ENCODE assay signal across 7 cellular contexts in the genomic region with DNA sequence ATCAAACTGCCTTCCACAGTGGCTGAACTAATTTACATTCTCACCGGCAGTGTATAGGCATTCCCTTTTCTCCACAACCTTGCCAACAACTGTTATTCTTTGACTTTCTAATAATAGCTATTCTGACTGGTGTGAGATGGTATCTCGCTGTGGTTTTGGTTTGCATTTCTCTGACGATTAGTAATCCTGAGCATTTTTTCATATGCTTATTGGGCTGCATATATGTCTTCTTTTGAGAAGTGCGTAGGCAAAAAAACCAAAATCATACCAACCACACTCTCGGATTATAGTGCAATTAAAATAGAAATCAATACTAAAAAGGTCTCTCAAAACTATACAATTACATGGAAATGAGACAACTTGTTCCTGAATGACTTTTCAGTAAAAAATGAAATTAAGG.
DNase-seq lines count a peak whose midpoint lies in the region; ATAC-seq, FAIRE-seq and TF ChIP-seq lines count a peak whose summit lies in the region.
"Not testable (repeated sequence)": the region's sequence is repeated elsewhere in the genome, so short reads cannot be mapped to it uniquely, and the experiment has no call there.

No MANE protein-coding gene starts in this region.

- TF ChIP-seq POLR2A in IMR-90 (IDR thresholded peaks at IDR 0.05; ENCODE audit: low read depth, low read length); GM12878 (IDR thresholded peaks at IDR 0.05; ENCODE audit: low read depth, low read length): not testable (repeated sequence)

- H4K20me1 ChIP-seq in IMR-90 (ENCODE audit: insufficient read depth, low read length); GM12878 (ENCODE audit: control insufficient read depth, insufficient read depth): not testable (repeated sequence)

- dilution Hi-C loops in IMR-90 (cut with HindIII; ENCODE audit: low sequenced_read_pairs, unreplicated experiment) = not testable (repeated sequence)

- not testable (repeated sequence) for H2BK120ac ChIP-seq in IMR-90 (ENCODE audit: low read depth, low read length)

- not testable (repeated sequence) for H3K9me3 ChIP-seq in CD8-positive, alpha-beta T cell (ENCODE audit: low read length); IMR-90 (ENCODE audit: control insufficient read depth, insufficient read depth, low read length); RWPE2 (ENCODE audit: severe bottlenecking); GM12878 (replicated peaks; ENCODE audit: control insufficient read depth, insufficient read depth, low read length)

- not testable (repeated sequence) for H3K4me3 ChIP-seq in CD8-positive, alpha-beta T cell (ENCODE audit: low read depth, low read length); IMR-90 (ENCODE audit: insufficient read depth, low read depth, low read length); RWPE2 (ENCODE audit: severe bottlenecking); GM12878

- TF ChIP-seq RAD21 in IMR-90 (IDR thresholded peaks at IDR 0.05; ENCODE audit: low read length); GM12878 (IDR thresholded peaks at IDR 0.05; ENCODE audit: insufficient read depth, low read depth, low read length): not testable (repeated sequence)

- H3K36me3 Mint-ChIP-seq in CD8-positive, alpha-beta T cell; activated CD4-positive, alpha-beta T cell treated with anti-CD3 and anti-CD28 coated beads for 36 hours (ENCODE audit: low read depth); activated T-cell treated with anti-CD3 and anti-CD28 coated beads, Interleukin-2, amount 50 U/mL, for 72 hours (ENCODE audit: insufficient read depth in 2 of 2); stimulated activated effector memory CD8-positive, alpha-beta T cell treated with anti-CD3 and anti-CD28 coated beads, Interleukin-12 subunit alpha, Interleukin-12 subunit beta, amount 100 ng/mL, for 72 hours: not testable (repeated sequence)

- TF ChIP-seq EP300 in GM12878 (IDR thresholded peaks at IDR 0.05; ENCODE audit: borderline replicate concordance in 1 of 2, control insufficient read depth in 1 of 2, low read depth in 2 of 2, low read length in 2 of 2) = not testable (repeated sequence)

- H3K4ac ChIP-seq in IMR-90 (ENCODE audit: low read depth, low read length) = not testable (repeated sequence)

- H3K4me1 Mint-ChIP-seq in CD8-positive, alpha-beta T cell (ENCODE audit: low read depth); activated CD4-positive, alpha-beta T cell treated with anti-CD3 and anti-CD28 coated beads for 36 hours; activated T-cell treated with anti-CD3 and anti-CD28 coated beads, Interleukin-2, amount 50 U/mL, for 72 hours (ENCODE audit: low read depth); stimulated activated effector memory CD8-positive, alpha-beta T cell treated with anti-CD3 and anti-CD28 coated beads, Interleukin-12 subunit alpha, Interleukin-12 subunit beta, amount 100 ng/mL, for 72 hours: not testable (repeated sequence)

- H2AK9ac ChIP-seq in IMR-90 (replicated peaks; ENCODE audit: low read depth, low read length, poor library complexity) = not testable (repeated sequence)

- not testable (repeated sequence) for H3K9me1 ChIP-seq in IMR-90 (ENCODE audit: insufficient read depth, low read length)

- not testable (repeated sequence) for H3K36me3 ChIP-seq in CD8-positive, alpha-beta T cell (ENCODE audit: insufficient read depth, low read length); IMR-90 (ENCODE audit: control insufficient read depth, insufficient read depth, low read length); RWPE2 (ENCODE audit: low read depth); GM12878 (ENCODE audit: control insufficient read depth in 2 of 2, insufficient read depth in 2 of 2, low read length in 1 of 2)

- H2BK15ac ChIP-seq in IMR-90 (ENCODE audit: low read depth, low read length) = not testable (repeated sequence)

- H3K27me3 Mint-ChIP-seq in CD8-positive, alpha-beta T cell (ENCODE audit: low read depth); activated CD4-positive, alpha-beta T cell treated with anti-CD3 and anti-CD28 coated beads for 36 hours; activated T-cell treated with anti-CD3 and anti-CD28 coated beads, Interleukin-2, amount 50 U/mL, for 72 hours (ENCODE audit: low read depth): not testable (repeated sequence)

- not testable (repeated sequence) for BruUV-seq in IMR-90 (replicated peaks; lab: Mats Ljungman, UMichigan); GM12878 (replicated peaks; lab: Mats Ljungman, UMichigan)

- H3K4me1 ChIP-seq in CD8-positive, alpha-beta T cell (ENCODE audit: insufficient read depth, low read length); IMR-90 (ENCODE audit: control insufficient read depth, insufficient read depth, low read length); RWPE2 (ENCODE audit: insufficient read depth, poor library complexity, severe bottlenecking); GM12878 (ENCODE audit: control insufficient read depth, insufficient read depth, low read length): not testable (repeated sequence)

- ATAC-seq in CD8-positive, alpha-beta T cell = peak; percentile 37
- ATAC-seq in IMR-90 (ENCODE audit: low read depth) (peak; percentile 61; the same call in 1 of the 2 replicates), RWPE2 (ENCODE audit: low read depth) (peak; percentile 71), GM12878 (peak; percentile 68)
- peak; percentile 63 for ATAC-seq in activated CD4-positive, alpha-beta T cell treated with anti-CD3 and anti-CD28 coated beads for 36 hours
- peak; percentile 55 to 69 for ATAC-seq in activated T-cell treated with anti-CD3 and anti-CD28 coated beads, Interleukin-2, amount 50 U/mL, for 72 hours (replicated peaks in 1 of 2)
- ATAC-seq in stimulated activated effector memory CD8-positive, alpha-beta T cell treated with anti-CD3 and anti-CD28 coated beads, Interleukin-12 subunit alpha, Interleukin-12 subunit beta, amount 100 ng/mL, for 72 hours = peak; percentile 88

- not testable (repeated sequence) for H3K4me3 Mint-ChIP-seq in CD8-positive, alpha-beta T cell; activated CD4-positive, alpha-beta T cell treated with anti-CD3 and anti-CD28 coated beads for 36 hours; activated T-cell treated with anti-CD3 and anti-CD28 coated beads, Interleukin-2, amount 50 U/mL, for 72 hours; stimulated activated effector memory CD8-positive, alpha-beta T cell treated with anti-CD3 and anti-CD28 coated beads, Interleukin-12 subunit alpha, Interleukin-12 subunit beta, amount 100 ng/mL, for 72 hours

- not testable (repeated sequence) for H2AK5ac ChIP-seq in IMR-90 (ENCODE audit: low read depth, low read length)

- not testable (repeated sequence) for H4K5ac ChIP-seq in IMR-90 (ENCODE audit: low read depth, low read length)

- not testable (repeated sequence) for H2AFZ ChIP-seq in IMR-90 (replicated peaks; ENCODE audit: low read length, poor library complexity); GM12878 (ENCODE audit: control insufficient read depth, low read depth, low read length)

- not testable (repeated sequence) for H2BK5ac ChIP-seq in IMR-90 (ENCODE audit: low read depth, low read length, poor library complexity, severe bottlenecking)

- H2BK20ac ChIP-seq in IMR-90 (ENCODE audit: low read depth, low read length) = not testable (repeated sequence)

- H3K9me3 Mint-ChIP-seq in CD8-positive, alpha-beta T cell; activated CD4-positive, alpha-beta T cell treated with anti-CD3 and anti-CD28 coated beads for 36 hours (ENCODE audit: low read depth); activated T-cell treated with anti-CD3 and anti-CD28 coated beads, Interleukin-2, amount 50 U/mL, for 72 hours; stimulated activated effector memory CD8-positive, alpha-beta T cell treated with anti-CD3 and anti-CD28 coated beads, Interleukin-12 subunit alpha, Interleukin-12 subunit beta, amount 100 ng/mL, for 72 hours: not testable (repeated sequence)

- H3K27ac Mint-ChIP-seq in CD8-positive, alpha-beta T cell; activated CD4-positive, alpha-beta T cell treated with anti-CD3 and anti-CD28 coated beads for 36 hours; activated T-cell treated with anti-CD3 and anti-CD28 coated beads, Interleukin-2, amount 50 U/mL, for 72 hours; stimulated activated effector memory CD8-positive, alpha-beta T cell treated with anti-CD3 and anti-CD28 coated beads, Interleukin-12 subunit alpha, Interleukin-12 subunit beta, amount 100 ng/mL, for 72 hours: not testable (repeated sequence)

- not testable (repeated sequence) for H3K4me2 ChIP-seq in IMR-90 (ENCODE audit: low read depth, low read length); GM12878 (ENCODE audit: control insufficient read depth, insufficient read depth)

- POLR2A ChIA-PET in CD8-positive, alpha-beta T cell (lab: Charles Lee); IMR-90 (lab: Charles Lee; ENCODE audit: unreplicated experiment); activated CD4-positive, alpha-beta T cell treated with anti-CD3 and anti-CD28 coated beads for 36 hours (lab: Charles Lee); GM12878 (lab: Charles Lee): not testable (repeated sequence)

- H3K9ac ChIP-seq in IMR-90 (ENCODE audit: low read depth, low read length); GM12878 (ENCODE audit: control insufficient read depth, insufficient read depth, low read length): not testable (repeated sequence)

- H3K79me1 ChIP-seq in IMR-90 (ENCODE audit: low read depth in 1 of 2, low read length in 2 of 2) = not testable (repeated sequence)

- not testable (repeated sequence) for H3K14ac ChIP-seq in IMR-90 (replicated peaks; ENCODE audit: low read depth, low read length)

- WGBS in IMR-90 (ENCODE audit: extremely low coverage in 2 of 2, insufficient read length in 1 of 2), 2 experiments = no CpG with 5 or more reads among the region's 5 CpGs
- WGBS in GM12878 (ENCODE audit: insufficient coverage, insufficient replicate concordance, low lambda C conversion rate, missing lambda C conversion rate) = no CpG with 5 or more reads among the region's 5 CpGs

- H3K18ac ChIP-seq in IMR-90 (ENCODE audit: low read depth, low read length) = not testable (repeated sequence)

- FAIRE-seq in GM12878 (lab: Jason Lieb, UNC) = not testable (repeated sequence)

- H3K27ac ChIP-seq in CD8-positive, alpha-beta T cell (ENCODE audit: low read depth, low read length); IMR-90 (ENCODE audit: insufficient read depth, low read length); RWPE2 (ENCODE audit: poor library complexity, severe bottlenecking); GM12878 (ENCODE audit: control insufficient read depth, insufficient read depth): not testable (repeated sequence)

- H4K8ac ChIP-seq in IMR-90 (ENCODE audit: low read depth in 2 of 2, low read length in 2 of 2) = not testable (repeated sequence)

- RAD21 ChIA-PET in GM12878 (lab: Charles Lee; ENCODE audit: unreplicated experiment) = not testable (repeated sequence)

- not testable (repeated sequence) for H3K23ac ChIP-seq in IMR-90 (ENCODE audit: low read depth, low read length)

- intact Hi-C loops in CD8-positive, alpha-beta T cell (cut with DNase I, micrococcal nuclease); IMR-90 (cut with micrococcal nuclease); activated CD4-positive, alpha-beta T cell treated with anti-CD3 and anti-CD28 coated beads for 36 hours (cut with DNase I, micrococcal nuclease); GM12878 (cut with micrococcal nuclease; ENCODE audit: unreplicated experiment): not testable (repeated sequence)

- H3K27me3 ChIP-seq in CD8-positive, alpha-beta T cell (ENCODE audit: insufficient read depth, low read length); IMR-90 (ENCODE audit: control insufficient read depth, insufficient read depth, low read length); RWPE2 (ENCODE audit: insufficient read depth, poor library complexity, severe bottlenecking); GM12878 (replicated peaks in 1 of 2; ENCODE audit: control insufficient read depth in 2 of 2, insufficient read depth in 2 of 2, low read length in 1 of 2): not testable (repeated sequence)

- not testable (repeated sequence) for H3K56ac ChIP-seq in IMR-90 (ENCODE audit: extremely low read depth, insufficient read depth, low read length)

- SMC1A ChIA-PET in GM12878 (lab: Charles Lee; ENCODE audit: uncharacterized antibody, unreplicated experiment) = not testable (repeated sequence)

- H3K79me2 ChIP-seq in GM12878 (ENCODE audit: control insufficient read depth, insufficient read depth, low read length) = not testable (repeated sequence)

- not testable (repeated sequence) for DNase-seq in CD8-positive, alpha-beta T cell; IMR-90; RWPE2 (ENCODE audit: low spot score); activated CD4-positive, alpha-beta T cell treated with anti-CD3 and anti-CD28 coated beads for 36 hours; activated T-cell treated with anti-CD3 and anti-CD28 coated beads, Interleukin-2, amount 50 U/mL, for 72 hours; GM12878 (ENCODE audit: low read depth, low spot score); stimulated activated effector memory CD8-positive, alpha-beta T cell treated with anti-CD3 and anti-CD28 coated beads, Interleukin-12 subunit alpha, Interleukin-12 subunit beta, amount 100 ng/mL, for 72 hours (ENCODE audit: low spot score in 2 of 2)

- not testable (repeated sequence) for H4K91ac ChIP-seq in IMR-90 (ENCODE audit: insufficient read depth, low read depth, low read length)

- in situ Hi-C loops in IMR-90 (cut with MboI; ENCODE audit: low sequenced_read_pairs); GM12878 (cut with MboI): not testable (repeated sequence)

- not testable (repeated sequence) for TF ChIP-seq CTCF in CD8-positive, alpha-beta T cell (IDR thresholded peaks at IDR 0.05); IMR-90 (conservative IDR thresholded peaks at IDR 0.05; ENCODE audit: low read depth, low read length); RWPE2 (IDR thresholded peaks at IDR 0.05; ENCODE audit: poor library complexity, severe bottlenecking); GM12878 (IDR thresholded peaks at IDR 0.05 in 2 of 3, conservative IDR thresholded peaks at IDR 0.05 in 1 of 3; ENCODE audit: control insufficient read depth in 2 of 3, extremely low read depth in 1 of 3, insufficient read depth in 1 of 3, low read depth in 3 of 3, low read length in 3 of 3)

- CTCF ChIA-PET in CD8-positive, alpha-beta T cell (lab: Charles Lee); IMR-90 (lab: Yijun Ruan, JAX); activated CD4-positive, alpha-beta T cell treated with anti-CD3 and anti-CD28 coated beads for 36 hours (lab: Charles Lee); GM12878 (lab: Yijun Ruan, JAX): not testable (repeated sequence)

Comparison
In these comparisons a context has a peak if more than half of its experiments do, and no peak if none do; other contexts are left out.
1. ATAC-seq: peak in every context shown above with its lines; median percentile 88 in stimulated activated effector memory CD8-positive, alpha-beta T cell treated with anti-CD3 and anti-CD28 coated beads, Interleukin-12 subunit alpha, Interleukin-12 subunit beta, amount 100 ng/mL, for 72 hours; 71 in RWPE2; 68 in GM12878; 63 in activated CD4-positive, alpha-beta T cell treated with anti-CD3 and anti-CD28 coated beads for 36 hours; 62 in activated T-cell treated with anti-CD3 and anti-CD28 coated beads, Interleukin-2, amount 50 U/mL, for 72 hours; 61 in IMR-90; 37 in CD8-positive, alpha-beta T cell.